10 cellular contexts compared by ENCODE assay signal in the genomic region with DNA sequence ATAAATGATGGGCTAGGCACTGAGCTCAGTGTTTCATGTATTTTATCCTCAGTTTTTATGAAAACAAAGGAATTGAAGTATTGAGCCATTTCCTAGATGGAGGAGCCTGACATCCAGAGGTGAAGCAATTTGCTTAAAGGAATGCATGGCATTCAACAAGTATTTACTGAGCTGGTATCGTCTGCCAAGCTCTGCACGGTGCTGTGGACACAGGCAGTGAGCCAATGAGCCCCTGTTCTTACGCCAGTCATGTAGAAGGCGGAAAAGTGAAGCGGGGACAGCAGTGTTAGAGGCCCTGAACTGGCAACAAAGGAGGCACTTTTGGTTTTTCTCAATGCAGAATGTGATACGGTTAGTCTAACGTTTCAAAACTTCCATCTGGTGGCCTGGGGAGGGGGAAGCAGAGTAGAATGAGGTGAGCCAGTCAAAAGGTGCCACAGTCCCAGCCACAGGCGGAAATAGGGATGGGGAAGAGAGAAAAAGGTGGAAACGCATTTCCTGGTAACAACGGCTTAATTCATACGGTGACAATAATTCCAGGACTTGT.
DNase-seq lines count a peak whose midpoint lies in the region; ATAC-seq lines count a peak whose summit lies in the region.
"Had no signal": no experiment of that assay in that cellular context is flagged by ENCODE, and none has a peak within 500 bp of the region (broad histone marks: within the 10 kb centered on the region; RNA-seq: fewer than 3 reads in every experiment).

No MANE protein-coding gene starts in this region.

- H3K4me3 ChIP-seq in MG63: no peak overlapping the region
- H3K4me3 ChIP-seq in mesendoderm (ENCODE audit: low read length): no peak overlapping the region
- H3K4me3 ChIP-seq in naive thymus-derived CD4-positive, alpha-beta T cell (ENCODE audit: low read length): no peak overlapping the region
- H3K4me3 ChIP-seq in CD4-positive, alpha-beta memory T cell (ENCODE audit: low read length in 2 of 2): no peak overlapping the region

- H3K79me1 ChIP-seq in mesendoderm (ENCODE audit: low read length): no peaks in the 10 kb centered on the region

- H2BK120ac ChIP-seq in mesendoderm (ENCODE audit: low read depth, low read length): no peak overlapping the region

- H3K18ac ChIP-seq in mesendoderm (ENCODE audit: low read length): no peak overlapping the region

- WGBS in mesendoderm (ENCODE audit: extremely low coverage, insufficient coverage, low lambda C conversion rate): no CpG with 5 or more reads among the region's 11 CpGs

- ATAC-seq in GM19455 (IDR thresholded peaks at IDR 0.05; ENCODE audit: unreplicated experiment): no peak
- ATAC-seq in naive thymus-derived CD4-positive, alpha-beta T cell: no peak

- H3K9ac ChIP-seq in mesendoderm (ENCODE audit: low read length): no peak overlapping the region

- CTCF ChIA-PET in naive thymus-derived CD4-positive, alpha-beta T cell (lab: Charles Lee): interaction anchor here (0.7 to 5.6 kb wide), 12 partner anchors 23 to 182 kb away, joined by 3 to 62 read pairs (median 4); no protein-coding TSS in a partner anchor
- CTCF ChIA-PET in CD4-positive, alpha-beta memory T cell (lab: Charles Lee; ENCODE audit: partially characterized antibody): interaction anchor here (1.2 to 10.4 kb wide), 17 partner anchors 8 to 182 kb away, joined by 3 to 188 read pairs (median 11); partner anchors contain the start of gene AFAP1

- H3K27me3 ChIP-seq in MG63 (no peaks in the 10 kb centered on the region), mesendoderm (ENCODE audit: insufficient read depth, low read length, poor library complexity) (no peaks in the 10 kb centered on the region)
- no peaks in the 10 kb centered on the region for H3K27me3 ChIP-seq in naive thymus-derived CD4-positive, alpha-beta T cell (ENCODE audit: control insufficient read depth in 2 of 2, insufficient read depth in 2 of 2, low read length in 2 of 2)
- H3K27me3 ChIP-seq in CD4-positive, alpha-beta memory T cell (ENCODE audit: insufficient read depth, low read length): no peaks in the 10 kb centered on the region

- H3K4me1 Mint-ChIP-seq in naive thymus-derived CD4-positive, alpha-beta T cell: peaks cover 5 to 22% (median 14%) of the 10 kb centered on the region in 7 donors
- peaks cover 6 to 19% (median 11%) of the 10 kb centered on the region in 4 donors for H3K4me1 Mint-ChIP-seq in CD4-positive, alpha-beta memory T cell
- H3K4me1 Mint-ChIP-seq: IgD-negative memory B cell had no signal

- peaks cover 10% of the 10 kb centered on the region for H3K9me3 ChIP-seq in MG63
- no peaks in the 10 kb centered on the region for H3K9me3 ChIP-seq in naive thymus-derived CD4-positive, alpha-beta T cell (ENCODE audit: control insufficient read depth in 2 of 3, low read length in 3 of 3)
- H3K9me3 ChIP-seq in CD4-positive, alpha-beta memory T cell (ENCODE audit: control insufficient read depth in 1 of 2, low read length in 2 of 2): no peaks in the 10 kb centered on the region

- H4K5ac ChIP-seq in mesendoderm (ENCODE audit: low read length): no peak overlapping the region

- no peak overlapping the region for H3K4me3 Mint-ChIP-seq in naive thymus-derived CD4-positive, alpha-beta T cell
- no peak overlapping the region for H3K4me3 Mint-ChIP-seq in CD4-positive, alpha-beta memory T cell
- H3K4me3 Mint-ChIP-seq: IgD-negative memory B cell had no signal

- H2AK5ac ChIP-seq in mesendoderm (ENCODE audit: low read length): no peak overlapping the region

- peaks cover 58% of the 10 kb centered on the region for H3K36me3 ChIP-seq in MG63
- H3K36me3 ChIP-seq in mesendoderm (ENCODE audit: control insufficient read depth, insufficient read depth, low read length): no peaks in the 10 kb centered on the region
- peaks cover 0 to 18% (median 0%) of the 10 kb centered on the region in 3 experiments for H3K36me3 ChIP-seq in naive thymus-derived CD4-positive, alpha-beta T cell (ENCODE audit: control insufficient read depth in 2 of 3, insufficient read depth in 3 of 3, low read length in 3 of 3)
- peaks cover 21% of the 10 kb centered on the region for H3K36me3 ChIP-seq in CD4-positive, alpha-beta memory T cell (ENCODE audit: insufficient read depth, low read length)

- H4K8ac ChIP-seq in mesendoderm (ENCODE audit: low read depth, low read length): no peak overlapping the region

- POLR2A ChIA-PET in naive thymus-derived CD4-positive, alpha-beta T cell (lab: Charles Lee): no interaction called here
- POLR2A ChIA-PET in CD4-positive, alpha-beta memory T cell (lab: Charles Lee; ENCODE audit: partially characterized antibody): interaction anchor here (1.6 kb wide), 1 partner anchor 39 kb away, joined by 7 read pairs; no protein-coding TSS in a partner anchor

- no peak overlapping the region for H3K23ac ChIP-seq in mesendoderm (ENCODE audit: low read length)

- H3K36me3 Mint-ChIP-seq in naive thymus-derived CD4-positive, alpha-beta T cell: peaks cover 0 to 24% (median 18%) of the 10 kb centered on the region in 5 donors
- H3K36me3 Mint-ChIP-seq in CD4-positive, alpha-beta memory T cell: peaks cover 24 to 36% of the 10 kb centered on the region in 2 donors

- H3K27ac Mint-ChIP-seq in naive thymus-derived CD4-positive, alpha-beta T cell: peak overlapping the region in 2 of 9 donors; percentile 21 to 30
- peak overlapping the region in 2 of 7 donors; percentile 28 to 80 for H3K27ac Mint-ChIP-seq in CD4-positive, alpha-beta memory T cell
- H3K27ac Mint-ChIP-seq: IgD-negative memory B cell had no signal

- intact Hi-C loops in naive thymus-derived CD4-positive, alpha-beta T cell (cut with micrococcal nuclease): loop anchor here (2.0 to 10.0 kb wide), 5 partner anchors 49 to 281 kb away; no protein-coding TSS in a partner anchor
- intact Hi-C loops in CD4-positive, alpha-beta memory T cell (cut with micrococcal nuclease): loop anchor here (2.0 kb wide), 2 partner anchors 23 to 49 kb away; no protein-coding TSS in a partner anchor

- H3K9me3 Mint-ChIP-seq in naive thymus-derived CD4-positive, alpha-beta T cell: no peaks in the 10 kb centered on the region
- no peaks in the 10 kb centered on the region for H3K9me3 Mint-ChIP-seq in CD4-positive, alpha-beta memory T cell
- H3K9me3 Mint-ChIP-seq: IgD-negative memory B cell had no signal

- H3K79me2 ChIP-seq in mesendoderm (ENCODE audit: control insufficient read depth, insufficient read depth, low read length): no peaks in the 10 kb centered on the region

- no peak overlapping the region for H2BK15ac ChIP-seq in mesendoderm (replicated peaks; ENCODE audit: low read depth)

- DNase-seq in A172 (ENCODE audit: low spot score) (peak; percentile 93), MG63 (peak; percentile 84), dedifferentiated amniotic fluid mesenchymal stem cell (ENCODE audit: extremely low spot score) (peak; percentile 79), mesendoderm (peak; percentile 91), activated gamma-delta T cell (lab: John Stamatoyannopoulos, UW) (no peak)
- no peak for DNase-seq in naive thymus-derived CD4-positive, alpha-beta T cell
- DNase-seq in CD4-positive, alpha-beta memory T cell: no peak
- DNase-seq: activated CD8-positive, alpha-beta memory T cell treated with anti-CD3 and anti-CD28 coated beads, Interleukin-2, amount 50 U/mL, for 4 hours had no signal

- H3K27ac ChIP-seq in mesendoderm (ENCODE audit: low read depth, low read length): peak overlapping the region; percentile 6
- no peak overlapping the region for H3K27ac ChIP-seq in naive thymus-derived CD4-positive, alpha-beta T cell (ENCODE audit: low read depth, low read length)
- H3K27ac ChIP-seq in CD4-positive, alpha-beta memory T cell (ENCODE audit: low read depth, low read length): no peak overlapping the region

- no peak overlapping the region for H3K4ac ChIP-seq in mesendoderm (ENCODE audit: low read depth, low read length)

- no peak overlapping the region for H3K56ac ChIP-seq in mesendoderm (ENCODE audit: low read length)

- no peaks in the 10 kb centered on the region for H3K27me3 Mint-ChIP-seq in naive thymus-derived CD4-positive, alpha-beta T cell
- H3K27me3 Mint-ChIP-seq in CD4-positive, alpha-beta memory T cell: no peaks in the 10 kb centered on the region

- H2BK5ac ChIP-seq in mesendoderm (ENCODE audit: low read length): no peak overlapping the region

- H3K4me1 ChIP-seq in mesendoderm (ENCODE audit: control insufficient read depth, low read depth, low read length): no peaks in the 10 kb centered on the region
- H3K4me1 ChIP-seq in naive thymus-derived CD4-positive, alpha-beta T cell (ENCODE audit: control insufficient read depth in 2 of 2, insufficient read depth in 2 of 2, low read length in 2 of 2): no peaks in the 10 kb centered on the region
- H3K4me1 ChIP-seq in CD4-positive, alpha-beta memory T cell (ENCODE audit: insufficient read depth, low read length): peaks cover 11% of the 10 kb centered on the region

- no peak overlapping the region for H3K4me2 ChIP-seq in mesendoderm (ENCODE audit: low read length)

Comparison
In these comparisons a context has a peak if more than half of its experiments do, and no peak if none do; other contexts are left out.
1. DNase-seq: peak in A172 (single experiment), MG63 (single experiment), dedifferentiated amniotic fluid mesenchymal stem cell (single experiment) and mesendoderm (single experiment); none in activated gamma-delta T cell (single experiment), naive thymus-derived CD4-positive, alpha-beta T cell (0 of 9) and CD4-positive, alpha-beta memory T cell (0 of 5).